In the genomic region with DNA sequence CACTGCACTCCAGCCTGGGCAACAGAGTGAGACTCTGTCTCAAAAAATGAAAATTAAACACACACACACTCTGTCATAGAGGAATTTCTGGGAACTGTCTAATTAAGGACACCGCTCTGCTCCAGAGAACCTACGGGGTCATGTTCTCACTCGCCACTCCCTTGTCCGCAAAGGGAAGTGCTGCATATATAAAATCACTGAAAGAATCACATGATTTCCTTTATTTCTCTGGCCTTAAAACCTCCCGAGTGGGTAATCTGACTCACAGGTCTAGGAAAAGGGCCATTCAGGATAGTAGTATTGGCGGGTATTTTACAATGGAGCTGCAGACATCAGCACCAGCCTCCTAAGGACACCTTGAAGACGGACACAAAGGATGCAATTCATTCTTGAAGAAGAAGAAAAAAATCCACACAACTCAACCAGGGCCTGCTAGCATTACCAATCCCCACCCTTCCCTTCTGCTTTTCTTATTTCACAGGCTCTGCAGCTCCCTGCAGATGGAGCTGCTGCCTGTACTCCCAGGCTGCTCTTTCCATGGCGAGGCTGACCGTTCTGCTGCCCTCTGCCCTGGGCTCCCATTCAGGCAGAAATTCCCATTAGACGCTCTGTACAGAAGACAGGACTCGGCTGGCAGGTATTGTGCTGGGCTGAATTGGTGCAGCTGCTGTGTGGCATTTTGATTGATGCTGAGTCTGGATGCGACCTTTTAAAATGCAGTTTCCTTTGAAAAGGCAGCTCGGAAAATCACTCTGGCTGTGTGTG, we compare ENCODE assay signal across 12 cellular contexts. TPM values are rescaled to one million over a fixed set of nuclear protein-coding genes. Genes with fewer than 3 reads are reported as not detected.
A peak's percentile ranks its signal among the peaks of the same experiment; 100 is the strongest.
DNase-seq lines count a peak whose midpoint lies in the region; ATAC-seq, FAIRE-seq and TF ChIP-seq lines count a peak whose summit lies in the region.
"Had no signal": no experiment of that assay in that cellular context is flagged by ENCODE, and none has a peak within 500 bp of the region (broad histone marks: within the 10 kb centered on the region; RNA-seq: fewer than 3 reads in every experiment).

No MANE protein-coding gene starts in this region.

- FAIRE-seq in urothelium cell line (lab: Jason Lieb, UNC): no peak
- FAIRE-seq: G401.6 had no signal

- H3K27me3 ChIP-seq in hepatocyte: no peaks in the 10 kb centered on the region

- no peak overlapping the region for H3K27ac ChIP-seq in hepatocyte

- H4K20me1 ChIP-seq in hepatocyte (ENCODE audit: insufficient read depth, poor library complexity, severe bottlenecking): no peaks in the 10 kb centered on the region

- H3K79me2 ChIP-seq in hepatocyte: no peaks in the 10 kb centered on the region

- no peak overlapping the region for H3K4me3 ChIP-seq in hepatocyte

- no peaks in the 10 kb centered on the region for H3K36me3 ChIP-seq in hepatocyte (replicated peaks; ENCODE audit: insufficient read depth, low read depth)

- H3K9me3 ChIP-seq in hepatocyte (ENCODE audit: low read depth): no peaks in the 10 kb centered on the region

- intact Hi-C loops in sciatic nerve (cut with DNase I): no loop called here

- no peaks in the 10 kb centered on the region for H3K9me2 ChIP-seq in hepatocyte (replicated peaks; ENCODE audit: insufficient read depth)

- H3K4me2 ChIP-seq in hepatocyte: no peak overlapping the region

- no peak overlapping the region for H2AFZ ChIP-seq in hepatocyte

- ATAC-seq in sciatic nerve: peak; percentile 51
- no peak for ATAC-seq in GM19455 (IDR thresholded peaks at IDR 0.05; ENCODE audit: unreplicated experiment)

- 68% methylated on average over 13 of the region's 13 CpGs for WGBS in hepatocyte (ENCODE audit: low lambda C conversion rate, missing lambda C conversion rate)

- no peaks in the 10 kb centered on the region for H3K4me1 ChIP-seq in hepatocyte (ENCODE audit: insufficient read depth)

- DNase-seq in NCI-H146 treated with DMSO at 0.1 percent for 48 hours (lab: John Stamatoyannopoulos, UW; ENCODE audit: unreplicated experiment): peak; percentile 31
- DNase-seq in anterior cingulate cortex (lab: John Stamatoyannopoulos, UW): peak in 38 of 58 donors; percentile 1 to 55 (median 18)
- DNase-seq in hepatocyte (ENCODE audit: low spot score): no peak
- DNase-seq in sciatic nerve (ENCODE audit: low spot score): no peak
- no peak for DNase-seq in urothelium cell line (ENCODE audit: low spot score)
- no peak for DNase-seq in hepatic stellate cell (ENCODE audit: low spot score)
- no peak for DNase-seq in NCI-H446 treated with DMSO at 0.1 percent for 48 hours (lab: John Stamatoyannopoulos, UW)
- DNase-seq: activated B cell treated with CpG ODN at 0.5 μM for 24 hours; activated naive CD8-positive, alpha-beta T cell treated with anti-CD3 and anti-CD28 coated beads, Interleukin-2, amount 10 ng/mL, durations not matched to agents 7 days and 5 days; KG1 had no signal

- peak; percentile 19 for TF ChIP-seq CTCF in hepatocyte (IDR thresholded peaks at IDR 0.05; ENCODE audit: poor library complexity)

RNA-seq across cellular contexts. Expression of a gene that starts 53.3 kb away (rescaled TPM):
- total RNA-seq in hepatocyte: 48.8 and 55.1 TPM in 2 replicates
- 53.5 and 54.4 TPM in 2 replicates for polyA plus RNA-seq in hepatocyte
- 11.1 TPM for total RNA-seq in sciatic nerve

Comparison
In these comparisons a context has a peak if more than half of its experiments do, and no peak if none do; other contexts are left out.
1. DNase-seq: peak in NCI-H146 treated with DMSO at 0.1 percent for 48 hours (single experiment) and anterior cingulate cortex (38 of 58); none in hepatocyte (single experiment), sciatic nerve (single experiment), urothelium cell line (single experiment), hepatic stellate cell (single experiment) and NCI-H446 treated with DMSO at 0.1 percent for 48 hours (single experiment).